Comparison of ENCODE assay signal across 1 cellular context in the genomic region with DNA sequence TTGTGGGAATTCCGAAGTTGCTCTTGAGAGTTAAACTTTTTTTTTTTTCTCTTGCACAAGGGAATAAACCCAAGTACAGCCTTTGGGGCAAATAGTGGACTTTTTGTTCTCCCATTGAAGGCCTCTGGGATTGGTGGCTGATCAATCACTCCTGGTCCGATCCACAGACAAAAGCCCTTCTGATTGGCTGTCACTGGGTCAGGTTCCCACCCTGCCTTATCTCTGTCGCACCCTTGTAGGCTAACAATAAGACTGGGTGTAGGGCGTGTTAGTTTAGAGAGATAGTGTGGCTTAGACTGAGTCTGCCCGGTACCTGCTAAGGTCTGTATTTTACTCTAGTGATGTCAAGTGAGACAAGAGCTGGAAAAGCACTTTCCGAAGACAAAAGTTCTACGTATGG.
TF ChIP-seq lines count a peak whose summit lies in the region.

No MANE protein-coding gene starts in this region.

TF ChIP-seq in HepG2, 621 proteins besides CTCF, POLR2A, EP300 and RAD21 (continued from another document):
- TF ChIP-seq, protein P1, sequence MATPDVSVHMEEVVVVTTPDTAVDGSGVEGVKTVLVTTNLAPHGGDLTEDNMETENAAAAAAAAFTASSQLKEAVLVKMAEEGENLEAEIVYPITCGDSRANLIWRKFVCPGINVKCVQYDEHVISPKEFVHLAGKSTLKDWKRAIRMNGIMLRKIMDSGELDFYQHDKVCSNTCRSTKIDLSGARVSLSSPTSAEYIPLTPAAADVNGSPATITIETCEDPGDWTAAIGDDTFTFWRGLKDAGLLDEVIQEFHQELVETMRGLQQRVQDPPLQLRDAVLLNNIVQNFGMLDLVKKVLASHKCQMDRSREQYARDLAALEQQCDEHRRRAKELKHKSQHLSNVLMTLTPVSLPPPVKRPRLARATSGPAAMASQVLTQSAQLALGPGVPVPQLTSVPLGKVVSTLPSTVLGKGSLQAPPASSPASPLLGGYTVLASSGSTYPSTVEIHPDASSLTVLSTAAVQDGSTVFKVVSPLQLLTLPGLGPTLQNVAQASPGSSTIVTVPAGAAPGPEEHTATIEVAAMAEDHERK (CRISPR knock-in tag; IDR thresholded peaks at IDR 0.05; ENCODE audit: low read depth), result no peak
